In genomic region chr5:130270786-130271185, GRCh38 we compare ENCODE assay signal across 30 cellular contexts.
"Had no signal": no experiment of that assay in that cellular context is flagged by ENCODE, and none has a peak within 500 bp of the region (broad histone marks: within the 10 kb centered on the region; RNA-seq: fewer than 3 reads in every experiment).

No MANE protein-coding gene starts in this region.

- ATAC-seq: activated CD8-positive, alpha-beta T cell treated with anti-CD3 and anti-CD28 coated beads for 36 hours; Panc1 had no signal

- H3K27me3 ChIP-seq: ascending aorta, SJCRH30 had no signal

- H3K4me1 ChIP-seq: ascending aorta, SJCRH30 had no signal

- H3K36me3 ChIP-seq: ascending aorta, SJCRH30 had no signal

- H3K4me3 Mint-ChIP-seq: activated CD4-positive, alpha-beta T cell treated with anti-CD3 and anti-CD28 coated beads, Interleukin-2, amount 10 ng/mL, durations not matched to agents 24 days and 14 days; activated CD8-positive, alpha-beta T cell treated with anti-CD3 and anti-CD28 coated beads for 36 hours; activated naive CD4-positive, alpha-beta T cell treated with anti-CD3 and anti-CD28 coated beads, Interleukin-2, amount 50 U/mL, for 24 hours; activated naive CD8-positive, alpha-beta T cell treated with anti-CD3 and anti-CD28 coated beads, Interleukin-2, amount 10 ng/mL, durations not matched to agents 7 days and 5 days had no signal

- H3K4me1 Mint-ChIP-seq: activated CD4-positive, alpha-beta T cell treated with anti-CD3 and anti-CD28 coated beads, Interleukin-2, amount 10 ng/mL, durations not matched to agents 24 days and 14 days; activated naive CD4-positive, alpha-beta T cell treated with anti-CD3 and anti-CD28 coated beads, Interleukin-2, amount 50 U/mL, for 24 hours; activated naive CD8-positive, alpha-beta T cell treated with anti-CD3 and anti-CD28 coated beads, Interleukin-2, amount 10 ng/mL, durations not matched to agents 7 days and 5 days had no signal

- H3K27me3 Mint-ChIP-seq: activated CD4-positive, alpha-beta T cell treated with anti-CD3 and anti-CD28 coated beads, Interleukin-2, amount 10 ng/mL, durations not matched to agents 24 days and 14 days; activated naive CD8-positive, alpha-beta T cell treated with anti-CD3 and anti-CD28 coated beads, Interleukin-2, amount 10 ng/mL, durations not matched to agents 7 days and 5 days had no signal

- H3K36me3 Mint-ChIP-seq: activated naive CD4-positive, alpha-beta T cell treated with anti-CD3 and anti-CD28 coated beads, Interleukin-2, amount 50 U/mL, for 24 hours; activated naive CD8-positive, alpha-beta T cell treated with anti-CD3 and anti-CD28 coated beads, Interleukin-2, amount 10 ng/mL, durations not matched to agents 7 days and 5 days had no signal

- H3K9me3 Mint-ChIP-seq: activated CD4-positive, alpha-beta T cell treated with anti-CD3 and anti-CD28 coated beads, Interleukin-2, amount 10 ng/mL, durations not matched to agents 24 days and 14 days; activated CD8-positive, alpha-beta T cell treated with anti-CD3 and anti-CD28 coated beads for 36 hours; activated naive CD4-positive, alpha-beta T cell treated with anti-CD3 and anti-CD28 coated beads, Interleukin-2, amount 50 U/mL, for 24 hours; activated naive CD8-positive, alpha-beta T cell treated with anti-CD3 and anti-CD28 coated beads, Interleukin-2, amount 10 ng/mL, durations not matched to agents 7 days and 5 days; activated T-helper 2 cell treated with anti-CD3 and anti-CD28 coated beads, Interferon-gamma antibody, Interleukin-2, Interleukin-4, amounts not matched to agents 10 μg/mL and 5 μg/mL and 100 μg/mL, durations not matched to agents 14 hours and 24 hours and 36 hours had no signal

- H3K4me3 ChIP-seq: ascending aorta, SJCRH30, SK-N-MC had no signal

- H3K27ac Mint-ChIP-seq: activated CD4-positive, alpha-beta T cell treated with anti-CD3 and anti-CD28 coated beads, Interleukin-2, amount 10 ng/mL, durations not matched to agents 24 days and 14 days; activated CD8-positive, alpha-beta T cell treated with anti-CD3 and anti-CD28 coated beads for 36 hours; activated naive CD4-positive, alpha-beta T cell treated with anti-CD3 and anti-CD28 coated beads, Interleukin-2, amount 50 U/mL, for 24 hours; activated naive CD8-positive, alpha-beta T cell treated with anti-CD3 and anti-CD28 coated beads, Interleukin-2, amount 10 ng/mL, durations not matched to agents 7 days and 5 days; activated T-helper 2 cell treated with anti-CD3 and anti-CD28 coated beads, Interferon-gamma antibody, Interleukin-2, Interleukin-4, amounts not matched to agents 10 μg/mL and 5 μg/mL and 100 μg/mL, durations not matched to agents 14 hours and 24 hours and 36 hours had no signal

- DNase-seq: activated CD4-positive, alpha-beta T cell treated with anti-CD3 and anti-CD28 coated beads, Interleukin-2, amount 10 ng/mL, durations not matched to agents 24 days and 14 days; activated CD4-positive, alpha-beta T cell treated with anti-CD3 and anti-CD28 coated beads, Interleukin-2, amount 50 U/mL, for 4 hours; activated CD8-positive, alpha-beta T cell treated with anti-CD3 and anti-CD28 coated beads for 36 hours; activated gamma-delta T cell; activated naive CD4-positive, alpha-beta T cell treated with Interleukin-2 at 50 U/mL for 16 hours; activated naive CD8-positive, alpha-beta T cell treated with anti-CD3 and anti-CD28 coated beads, Interleukin-2, amount 10 ng/mL, durations not matched to agents 7 days and 5 days; activated T-cell treated with anti-CD3 and anti-CD28 coated beads, Interleukin-2, amount 50 U/mL, for 1 hour; amygdala; Kasumi-1; KBM-7; MM.1S; NCI-H1092 treated with DMSO at 0.1 percent for 48 hours; NCI-H146; NCI-H187; NCI-H2029 treated with DMSO at 0.1 percent for 48 hours; NCI-H2171 treated with DMSO at 0.1 percent for 48 hours; NCI-H2227 treated with DMSO at 0.1 percent for 48 hours; NCI-H446; NCI-H510A treated with DMSO at 0.1 percent for 48 hours; NCI-H69; NK-92 treated with Interleukin-12 subunit alpha and Interleukin-12 subunit beta, amount 100 ng/mL, for 24 hours; OCI-M1; SHP77; SJCRH30; T1000 had no signal

- H3K9me3 ChIP-seq: ascending aorta, SJCRH30 had no signal

- H3K27ac ChIP-seq: ascending aorta, SJCRH30, SK-N-MC had no signal
